In the genomic region with DNA sequence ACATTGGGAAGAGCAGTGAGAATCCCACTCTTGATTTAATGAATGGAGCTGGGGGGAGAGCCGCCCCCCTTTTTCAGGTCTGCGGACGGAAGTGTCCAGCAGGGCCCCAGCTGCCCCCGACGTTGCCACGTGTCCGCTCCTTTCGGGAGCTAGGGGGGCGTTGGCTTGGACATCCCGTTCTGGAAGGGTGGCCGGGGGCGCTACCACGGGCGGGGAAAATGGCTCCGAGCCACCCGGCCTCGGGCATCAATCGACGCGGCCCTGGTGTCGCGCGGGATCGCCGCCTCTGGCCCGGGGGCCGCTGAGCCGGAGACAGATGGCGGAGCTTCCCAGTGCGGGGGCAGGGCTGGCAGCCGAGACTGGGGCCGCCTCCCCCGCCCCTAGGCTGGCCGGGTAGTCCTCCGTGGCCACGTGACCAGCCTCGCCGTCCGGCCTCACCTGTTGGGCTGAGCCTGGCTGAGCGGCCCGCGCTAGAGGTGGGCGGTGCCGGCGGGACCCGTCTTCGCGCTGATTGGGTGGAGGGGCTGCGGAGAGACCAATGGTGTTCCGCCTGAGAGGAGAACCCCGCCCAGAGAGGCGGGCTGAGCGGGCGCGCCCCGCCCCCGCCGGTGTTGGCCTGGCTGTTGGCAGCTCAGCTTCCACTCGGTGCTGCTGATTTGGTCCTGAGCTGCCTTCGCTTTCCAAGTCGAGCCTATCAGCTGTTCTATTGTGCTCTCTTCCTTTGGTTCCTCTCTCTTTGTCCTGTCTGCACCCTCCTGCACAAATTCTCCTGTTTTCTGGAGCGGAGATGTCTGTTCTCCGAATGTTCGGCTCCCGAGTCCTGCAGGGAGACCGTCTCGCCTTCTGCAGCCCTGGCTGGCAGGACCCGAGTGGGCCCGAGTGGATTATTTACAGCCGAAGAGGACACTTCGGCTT, we compare ENCODE assay signal across 8 cellular contexts. TPM values are rescaled to one million over a fixed set of nuclear protein-coding genes. Genes with fewer than 3 reads are reported as not detected.
A peak's percentile ranks its signal among the peaks of the same experiment; 100 is the strongest.
DNase-seq lines count a peak whose midpoint lies in the region; ATAC-seq and TF ChIP-seq lines count a peak whose summit lies in the region.

No MANE protein-coding gene starts in this region.

- intact Hi-C loops in adrenal gland (cut with DNase I): no loop called here
- intact Hi-C loops in heart left ventricle (cut with DNase I): loop anchor here in 6 of 10 donors (5.0 to 10.0 kb wide), 9 partner anchors 244 to 1284 kb away; partner anchors contain the start of gene COX10 (in 1 of the 6)
- intact Hi-C loops in ovary (cut with DNase I): loop anchor here in 3 of 4 donors (10.0 kb wide), 2 partner anchors 704 to 1284 kb away; partner anchors contain the start of gene HS3ST3A1 (in 1 of the 3)

- H3K27ac ChIP-seq in adrenal gland: peak overlapping the region in 3 of 5 donors; percentile 23 to 54 (median 38)
- H3K27ac ChIP-seq in heart left ventricle: peak overlapping the region in 11 of 12 donors; percentile 19 to 74 (median 47)
- H3K27ac ChIP-seq in ovary: peak overlapping the region in 1 of 2 donors; percentile 38
- no peak overlapping the region for H3K27ac ChIP-seq in suprapubic skin

- H3K4me3 ChIP-seq in adrenal gland (peak overlapping the region in 2 of 4 donors; percentile 49 to 56), heart left ventricle (peak overlapping the region; percentile 42 to 71 (median 58)), ovary (peak overlapping the region; percentile 40), suprapubic skin (peak overlapping the region; percentile 57)

- H3K9me3 ChIP-seq in adrenal gland (replicated peaks in 1 of 3) (no peaks in the 10 kb centered on the region), heart left ventricle (no peaks in the 10 kb centered on the region), ovary (no peaks in the 10 kb centered on the region), suprapubic skin (no peaks in the 10 kb centered on the region)

- TF ChIP-seq CTCF in GM13976 (IDR thresholded peaks at IDR 0.05; ENCODE audit: borderline replicate concordance, control extremely low read depth, extremely low read depth, insufficient read depth, missing control alignments) (no peak), adrenal gland (IDR thresholded peaks at IDR 0.05) (no peak), heart left ventricle (IDR thresholded peaks at IDR 0.05) (no peak), ovary (IDR thresholded peaks at IDR 0.05) (peak in 1 of 3 donors; percentile 5), suprapubic skin (IDR thresholded peaks at IDR 0.05) (no peak)

- H3K4me1 ChIP-seq in adrenal gland (replicated peaks in 1 of 2) (peaks cover 4 to 15% of the 10 kb centered on the region in 2 donors), heart left ventricle (peaks cover 0 to 53% (median 29%) of the 10 kb centered on the region in 12 donors), ovary (ENCODE audit: insufficient read depth) (peaks cover 4% of the 10 kb centered on the region), suprapubic skin (peaks cover 28% of the 10 kb centered on the region)

- WGBS in adrenal gland, 4 donors: 3 to 10% (median 4%) methylated on average over 35 to 71 of the region's 71 CpGs
- 3 to 5% (median 3%) methylated on average over 64 to 71 of the region's 71 CpGs for WGBS in heart left ventricle, 4 donors
- WGBS in ovary, 3 donors: 1 to 3% (median 2%) methylated on average over 46 to 71 of the region's 71 CpGs
- 1% methylated on average over 16 of the region's 71 CpGs for WGBS in suprapubic skin

- no peaks in the 10 kb centered on the region for H3K36me3 ChIP-seq in adrenal gland (replicated peaks in 1 of 2)
- no peaks in the 10 kb centered on the region for H3K36me3 ChIP-seq in heart left ventricle
- H3K36me3 ChIP-seq in ovary: no peaks in the 10 kb centered on the region
- H3K36me3 ChIP-seq in suprapubic skin: no peaks in the 10 kb centered on the region

- H3K27me3 ChIP-seq in adrenal gland: no peaks in the 10 kb centered on the region
- H3K27me3 ChIP-seq in heart left ventricle: peaks cover 0 to 49% (median 12%) of the 10 kb centered on the region in 9 donors
- no peaks in the 10 kb centered on the region for H3K27me3 ChIP-seq in ovary
- H3K27me3 ChIP-seq in suprapubic skin: peaks cover 29% of the 10 kb centered on the region

- ATAC-seq in HG03521 (IDR thresholded peaks at IDR 0.05; ENCODE audit: unreplicated experiment): peak; percentile 96
- peak; percentile 98 to 100 (median 100) for ATAC-seq in heart left ventricle

- TF ChIP-seq EP300 in ovary (IDR thresholded peaks at IDR 0.05) (no peak), suprapubic skin (IDR thresholded peaks at IDR 0.05) (no peak)

- peak in 1 of 2 donors; percentile 76 for TF ChIP-seq POLR2A in adrenal gland (IDR thresholded peaks at IDR 0.05)
- peak in 1 of 2 donors; percentile 62 for TF ChIP-seq POLR2A in heart left ventricle (IDR thresholded peaks at IDR 0.05)
- TF ChIP-seq POLR2A in ovary (IDR thresholded peaks at IDR 0.05): no peak
- TF ChIP-seq POLR2A in suprapubic skin (IDR thresholded peaks at IDR 0.05): no peak

- DNase-seq in GM13976 (ENCODE audit: low spot score): peak; percentile 86
- peak; percentile 79 to 90 for DNase-seq in SW 1271 (lab: John Stamatoyannopoulos, UW)
- peak; percentile 92 to 96 (median 93) for DNase-seq in adrenal gland
- DNase-seq in heart left ventricle: peak; percentile 90 to 95 (median 93)
- DNase-seq in ovary: peak; percentile 86 to 96 (median 94)
- peak; percentile 87 to 90 for DNase-seq in suprapubic skin (ENCODE audit: low spot score in 2 of 2)
- DNase-seq in DMS53 treated with DMSO at 0.1 percent for 48 hours (lab: John Stamatoyannopoulos, UW; ENCODE audit: unreplicated experiment): no peak

- in situ Hi-C loops in GM13976 (cut with MboI; ENCODE audit: low sequenced_read_pairs, unreplicated experiment): no loop called here

RNA-seq across cellular contexts. Expression of gene HS3ST3B1, which starts 8.3 kb away (rescaled TPM):
- 1 to 10 TPM; 2.5 to 8.5 (median 4.1) TPM for total RNA-seq in adrenal gland
- polyA plus RNA-seq in adrenal gland: under 1 TPM; 0.47 to 0.64 (median 0.56) TPM
- total RNA-seq in heart left ventricle: 1 to 10 TPM; 1.8 to 3.9 (median 3.4) TPM
- 1 to 10 TPM in 1 of 2 donors, under 1 TPM in 1; 0.61 to 2.3 TPM for polyA plus RNA-seq in heart left ventricle
- total RNA-seq in ovary: 1 to 10 TPM; 3.9 to 9.9 (median 6.9) TPM
- polyA plus RNA-seq in ovary: 1 to 10 TPM; 3.2 to 5.6 TPM
- total RNA-seq in suprapubic skin: 10 to 100 TPM in 3 of 4 donors, 1 to 10 TPM in 1; 7.3 to 21.2 (median 14.7) TPM

Comparison
In these comparisons a context has a peak if more than half of its experiments do, and no peak if none do; other contexts are left out.
1. intact Hi-C loops: an anchor here in heart left ventricle (5.0 to 10.0 kb wide) and ovary (10.0 kb wide); none called in adrenal gland.